29 cellular contexts compared by ENCODE assay signal in genomic region chr12:26172013-26172412, GRCh38.
"Had no signal": no experiment of that assay in that cellular context is flagged by ENCODE, and none has a peak within 500 bp of the region (broad histone marks: within the 10 kb centered on the region; RNA-seq: fewer than 3 reads in every experiment).

No MANE protein-coding gene starts in this region.

- H3K79me2 ChIP-seq: hepatocyte had no signal

- H3K36me3 ChIP-seq: left ventricle myocardium inferior, neural progenitor cell, neutrophil, prostate gland, sigmoid colon, spleen, tibial nerve, uterus had no signal

- ATAC-seq: natural killer cell; right cardiac atrium; stimulated activated memory B cell treated with anti-CD40 and anti-IgM and Interleukin-4, amounts not matched to agents 10 μg/mL and 1 μg/mL and 100 μg/mL, for 72 hours; stimulated activated naive CD8-positive, alpha-beta T cell treated with anti-CD3 and anti-CD28 coated beads, Interleukin-15, amount 100 ng/mL, for 72 hours had no signal

- H3K4me2 ChIP-seq: hepatocyte, neural progenitor cell had no signal

- H3K27ac ChIP-seq: hepatocyte, left ventricle myocardium inferior, neural progenitor cell, neutrophil, prostate gland, sigmoid colon, spleen, tibial nerve, uterus had no signal

- H3K36me3 Mint-ChIP-seq: mesothelial cell of epicardium, naive B cell, natural killer cell, neural progenitor cell, type B pancreatic cell had no signal

- H3K4me3 Mint-ChIP-seq: mesothelial cell of epicardium; naive B cell; natural killer cell; nephron progenitor cell; neural progenitor cell; stimulated activated memory B cell treated with anti-CD40 and anti-IgM and Interleukin-4, amounts not matched to agents 10 μg/mL and 1 μg/mL and 100 μg/mL, for 72 hours; stimulated activated naive CD8-positive, alpha-beta T cell treated with anti-CD3 and anti-CD28 coated beads, Interleukin-15, amount 100 ng/mL, for 72 hours; type B pancreatic cell had no signal

- H3K9me3 Mint-ChIP-seq: mesothelial cell of epicardium; naive B cell; natural killer cell; nephron progenitor cell; neural progenitor cell; stimulated activated memory B cell treated with anti-CD40 and anti-IgM and Interleukin-4, amounts not matched to agents 10 μg/mL and 1 μg/mL and 100 μg/mL, for 72 hours; stimulated activated naive CD8-positive, alpha-beta T cell treated with anti-CD3 and anti-CD28 coated beads, Interleukin-15, amount 100 ng/mL, for 72 hours; type B pancreatic cell had no signal

- H3K9ac ChIP-seq: neural progenitor cell had no signal

- H2AFZ ChIP-seq: hepatocyte, neural progenitor cell had no signal

- H3K4me3 ChIP-seq: hepatocyte, left ventricle myocardium inferior, lung, neural progenitor cell, prostate gland, sigmoid colon, spleen, tibial nerve, uterus had no signal

- H3K27me3 ChIP-seq: hepatocyte, neural progenitor cell, neutrophil, sigmoid colon, spleen, tibial nerve, uterus had no signal

- H3K4me1 ChIP-seq: left ventricle myocardium inferior, neural progenitor cell, prostate gland, sigmoid colon, spleen, tibial nerve, uterus had no signal

- H3K4me1 Mint-ChIP-seq: natural killer cell; neural progenitor cell; stimulated activated naive CD8-positive, alpha-beta T cell treated with anti-CD3 and anti-CD28 coated beads, Interleukin-15, amount 100 ng/mL, for 72 hours had no signal

- DNase-seq: islet precursor cell; left ventricle myocardium inferior; mesendoderm; naive B cell; natural killer cell; nephron progenitor cell; occipital lobe; posterior cingulate gyrus; retina; right cardiac atrium; sigmoid colon; small intestine; spleen; stimulated activated CD4-positive, alpha-beta T cell treated with anti-CD3 and anti-CD28 coated beads, Interleukin-2, amount 100 ng/mL, for 48 hours; stimulated activated CD4-positive, alpha-beta T cell treated with anti-CD3 and anti-CD28 coated beads, Interleukin-4, amount 100 ng/mL, for 4 hours; stimulated activated CD8-positive, alpha-beta memory T cell treated with anti-CD3 and anti-CD28 coated beads, Interleukin-4, amount 100 ng/mL, for 48 hours; stimulated activated naive CD4-positive, alpha-beta T cell treated with Interleukin-2 at 50 U/mL for 16 hours; stimulated activated naive CD8-positive, alpha-beta T cell treated with anti-CD3 and anti-CD28 coated beads, Interleukin-15, amount 100 ng/mL, for 72 hours; substantia nigra; uterus had no signal

- H3K27me3 Mint-ChIP-seq: stimulated activated memory B cell treated with anti-CD40 and anti-IgM and Interleukin-4, amounts not matched to agents 10 μg/mL and 1 μg/mL and 100 μg/mL, for 72 hours had no signal

- H3K9me3 ChIP-seq: left ventricle myocardium inferior, neutrophil, prostate gland, sigmoid colon, spleen, tibial nerve, uterus had no signal

- H3K27ac Mint-ChIP-seq: mesothelial cell of epicardium; natural killer cell; neural progenitor cell; stimulated activated naive CD8-positive, alpha-beta T cell treated with anti-CD3 and anti-CD28 coated beads, Interleukin-15, amount 100 ng/mL, for 72 hours; type B pancreatic cell had no signal
